21 cellular contexts compared by ENCODE assay signal in genomic region chr4:55087016-55087929, GRCh38. TPM values are rescaled to one million over a fixed set of nuclear protein-coding genes. Genes with fewer than 3 reads are reported as not detected.
A peak's percentile ranks its signal among the peaks of the same experiment; 100 is the strongest.
DNase-seq lines count a peak whose midpoint lies in the region; FAIRE-seq and TF ChIP-seq lines count a peak whose summit lies in the region.
"Had no signal": no experiment of that assay in that cellular context is flagged by ENCODE, and none has a peak within 500 bp of the region (broad histone marks: within the 10 kb centered on the region; RNA-seq: fewer than 3 reads in every experiment).

No MANE protein-coding gene starts in this region.

- in situ Hi-C loops in GM23248 (cut with MboI): no loop called here

- no peaks in the 10 kb centered on the region for H3K9me2 ChIP-seq in GM23248 (ENCODE audit: insufficient read depth)

- H3K79me2 ChIP-seq in GM23248 (ENCODE audit: insufficient read depth) (no peaks in the 10 kb centered on the region), astrocyte (ENCODE audit: insufficient read depth, low read length) (no peaks in the 10 kb centered on the region)

- no peaks in the 10 kb centered on the region for H3K9me3 Mint-ChIP-seq in astrocyte (ENCODE audit: unreplicated experiment)
- no peaks in the 10 kb centered on the region for H3K9me3 Mint-ChIP-seq in nephron
- H3K9me3 Mint-ChIP-seq: activated naive CD8-positive, alpha-beta T cell treated with anti-CD3 and anti-CD28 coated beads, Interleukin-2, amount 10 ng/mL, durations not matched to agents 7 days and 5 days; activated T-helper 1 cell treated with anti-CD3 and anti-CD28 coated beads, Interleukin-12 subunit alpha, Interleukin-12 subunit beta, Interleukin-2, Interleukin-4 antibody, amounts not matched to agents 30 ng/mL and 10 ng/mL and 1 ng/mL, durations not matched to agents 14 hours and 24 hours and 36 hours; central memory CD8-positive, alpha-beta T cell; stimulated activated naive CD8-positive, alpha-beta T cell treated with anti-CD3 and anti-CD28 coated beads, Interleukin-15, amount 100 ng/mL, for 72 hours had no signal

- H3K27ac ChIP-seq in GM23248: no peak overlapping the region
- no peak overlapping the region for H3K27ac ChIP-seq in astrocyte (ENCODE audit: low read depth, low read length)
- H3K27ac ChIP-seq: RWPE1 had no signal

- H3K4me1 Mint-ChIP-seq in astrocyte (ENCODE audit: low read depth, unreplicated experiment): peaks cover 7% of the 10 kb centered on the region
- peaks cover 26% of the 10 kb centered on the region for H3K4me1 Mint-ChIP-seq in nephron
- H3K4me1 Mint-ChIP-seq: activated naive CD8-positive, alpha-beta T cell treated with anti-CD3 and anti-CD28 coated beads, Interleukin-2, amount 10 ng/mL, durations not matched to agents 7 days and 5 days; central memory CD8-positive, alpha-beta T cell had no signal

- H3K36me3 Mint-ChIP-seq in astrocyte (ENCODE audit: low read depth, unreplicated experiment) (no peaks in the 10 kb centered on the region), nephron (ENCODE audit: low read depth) (no peaks in the 10 kb centered on the region)
- H3K36me3 Mint-ChIP-seq: activated naive CD8-positive, alpha-beta T cell treated with anti-CD3 and anti-CD28 coated beads, Interleukin-2, amount 10 ng/mL, durations not matched to agents 7 days and 5 days had no signal

- H3K27me3 ChIP-seq in GM23248 (replicated peaks; ENCODE audit: insufficient read depth) (no peaks in the 10 kb centered on the region), astrocyte (ENCODE audit: insufficient read depth, low read length) (no peaks in the 10 kb centered on the region)
- H3K27me3 ChIP-seq: uterus had no signal

- H3K36me3 ChIP-seq in GM23248 (ENCODE audit: low read depth) (no peaks in the 10 kb centered on the region), astrocyte (ENCODE audit: insufficient read depth, low read length) (no peaks in the 10 kb centered on the region)
- H3K36me3 ChIP-seq: uterus had no signal

- H3K4me2 ChIP-seq in GM23248 (ENCODE audit: unreplicated experiment) (no peak overlapping the region), astrocyte (ENCODE audit: low read length) (no peak overlapping the region)

- FAIRE-seq in astrocyte (lab: Jason Lieb, UNC): no peak
- FAIRE-seq: GM19239 had no signal

- no peak overlapping the region for H3K4me3 Mint-ChIP-seq in astrocyte (ENCODE audit: unreplicated experiment)
- H3K4me3 Mint-ChIP-seq in nephron: no peak overlapping the region
- H3K4me3 Mint-ChIP-seq: activated naive CD8-positive, alpha-beta T cell treated with anti-CD3 and anti-CD28 coated beads, Interleukin-2, amount 10 ng/mL, durations not matched to agents 7 days and 5 days; activated T-helper 1 cell treated with anti-CD3 and anti-CD28 coated beads, Interleukin-12 subunit alpha, Interleukin-12 subunit beta, Interleukin-2, Interleukin-4 antibody, amounts not matched to agents 30 ng/mL and 10 ng/mL and 1 ng/mL, durations not matched to agents 14 hours and 24 hours and 36 hours; central memory CD8-positive, alpha-beta T cell; stimulated activated naive CD8-positive, alpha-beta T cell treated with anti-CD3 and anti-CD28 coated beads, Interleukin-15, amount 100 ng/mL, for 72 hours had no signal

- H3K4me1 ChIP-seq in GM23248 (ENCODE audit: insufficient read depth) (no peaks in the 10 kb centered on the region), astrocyte (ENCODE audit: insufficient read depth, low read length) (peaks cover 6% of the 10 kb centered on the region)
- H3K4me1 ChIP-seq: uterus had no signal

- H4K20me1 ChIP-seq in GM23248 (ENCODE audit: insufficient read depth) (no peaks in the 10 kb centered on the region), astrocyte (ENCODE audit: insufficient read depth, low read length) (no peaks in the 10 kb centered on the region)

- H3K9me3 ChIP-seq in GM23248 (ENCODE audit: low read depth): no peaks in the 10 kb centered on the region
- no peaks in the 10 kb centered on the region for H3K9me3 ChIP-seq in astrocyte (ENCODE audit: insufficient read depth, low read depth, low read length)
- H3K9me3 ChIP-seq: uterus had no signal

- no peak overlapping the region for H3K9ac ChIP-seq in GM23248
- H3K9ac ChIP-seq in astrocyte (ENCODE audit: low read length): no peak overlapping the region

- no peaks in the 10 kb centered on the region for H3F3A ChIP-seq in GM23248 (ENCODE audit: insufficient read depth)

- no peak overlapping the region for H3K27ac Mint-ChIP-seq in astrocyte (ENCODE audit: unreplicated experiment)
- H3K27ac Mint-ChIP-seq in nephron: peak overlapping the region in 2 of 3 experiments; percentile 76 to 82
- H3K27ac Mint-ChIP-seq: activated naive CD8-positive, alpha-beta T cell treated with anti-CD3 and anti-CD28 coated beads, Interleukin-2, amount 10 ng/mL, durations not matched to agents 7 days and 5 days; activated T-helper 1 cell treated with anti-CD3 and anti-CD28 coated beads, Interleukin-12 subunit alpha, Interleukin-12 subunit beta, Interleukin-2, Interleukin-4 antibody, amounts not matched to agents 30 ng/mL and 10 ng/mL and 1 ng/mL, durations not matched to agents 14 hours and 24 hours and 36 hours; stimulated activated naive CD8-positive, alpha-beta T cell treated with anti-CD3 and anti-CD28 coated beads, Interleukin-15, amount 100 ng/mL, for 72 hours had no signal

- H3K27me3 Mint-ChIP-seq in astrocyte (ENCODE audit: low read depth, unreplicated experiment) (no peaks in the 10 kb centered on the region), nephron (ENCODE audit: low read depth) (no peaks in the 10 kb centered on the region)
- H3K27me3 Mint-ChIP-seq: activated naive CD8-positive, alpha-beta T cell treated with anti-CD3 and anti-CD28 coated beads, Interleukin-2, amount 10 ng/mL, durations not matched to agents 7 days and 5 days; central memory CD8-positive, alpha-beta T cell had no signal

- H3K4me3 ChIP-seq in GM23248 (no peak overlapping the region), astrocyte (ENCODE audit: insufficient read depth, low read depth, low read length) (no peak overlapping the region)
- H3K4me3 ChIP-seq: uterus had no signal

- peak; percentile 19 for DNase-seq in GM23248
- DNase-seq in astrocyte (ENCODE audit: low read depth): peak; percentile 32
- peak; percentile 14 for DNase-seq in fibroblast of peridontal ligament (ENCODE audit: extremely low read depth)
- DNase-seq in SK-N-DZ (ENCODE audit: low spot score): no peak
- DNase-seq in effector CD8-positive, alpha-beta T cell (lab: John Stamatoyannopoulos, UW): no peak
- no peak for DNase-seq in NCI-H1092 (lab: John Stamatoyannopoulos, UW)
- DNase-seq in stimulated activated CD4-positive, alpha-beta T cell treated with anti-CD3 and anti-CD28 coated beads, Interleukin-12 subunit alpha, Interleukin-12 subunit beta, amount 100 ng/mL, for 4 hours: no peak
- DNase-seq: activated naive CD8-positive, alpha-beta T cell treated with anti-CD3 and anti-CD28 coated beads, Interleukin-2, amount 10 ng/mL, durations not matched to agents 7 days and 5 days; EL; NCI-H1436 treated with DMSO at 0.1 percent for 48 hours; right cardiac atrium; stimulated activated CD4-positive, alpha-beta T cell treated with anti-CD3 and anti-CD28 coated beads, Interleukin-1b, Interleukin-23, amount 100 ng/mL, for 48 hours; stimulated activated naive CD8-positive, alpha-beta T cell treated with anti-CD3 and anti-CD28 coated beads, Interleukin-15, amount 100 ng/mL, for 72 hours; uterus had no signal

- H2AFZ ChIP-seq in GM23248 (no peak overlapping the region), astrocyte (ENCODE audit: low read depth, low read length) (no peak overlapping the region)

- no peak for TF ChIP-seq CTCF in astrocyte (IDR thresholded peaks at IDR 0.05; ENCODE audit: insufficient read depth, low read depth, low read length)
- TF ChIP-seq CTCF in nephron (IDR thresholded peaks at IDR 0.05; ENCODE audit: unreplicated experiment in 3 of 3): no peak

- WGBS in GM23248 (ENCODE audit: low coverage in 1 of 2, low lambda C conversion rate in 2 of 2, missing lambda C conversion rate in 2 of 2), 2 experiments: 45% methylated on average over 8 of the region's 8 CpGs

RNA-seq across cellular contexts. Expression of gene KDR, which starts 38.1 kb away (rescaled TPM):
- total RNA-seq in GM23248 (2014; rRNA removed; shearing (Covaris generic)): under 0.01 TPM in 1 of 2 replicates, not detected in the other
- polyA plus RNA-seq in GM23248 (2016; fragmentation: Nextera tagmentation; extraction: Ambion mirVana): 0.10 and 0.20 TPM in 2 replicates
- 2.5 TPM in 2 replicates for total RNA-seq in astrocyte
- polyA plus RNA-seq in SK-N-DZ (2014; cell fraction: cytosol; rRNA removed): not detected in 2 replicates
- not detected in 2 replicates for polyA plus RNA-seq in SK-N-DZ (2014; cell fraction: nucleus; rRNA removed)
- total RNA-seq: activated naive CD8-positive, alpha-beta T cell treated with anti-CD3 and anti-CD28 coated beads, Interleukin-2, amount 10 ng/mL, durations not matched to agents 7 days and 5 days; activated T-helper 1 cell treated with anti-CD3 and anti-CD28 coated beads, Interleukin-12 subunit alpha, Interleukin-12 subunit beta, Interleukin-2, Interleukin-4 antibody, amounts not matched to agents 30 ng/mL and 10 ng/mL and 1 ng/mL, durations not matched to agents 14 hours and 24 hours and 36 hours; T-helper 1 cell treated with Interleukin-12 subunit alpha and Interleukin-12 subunit beta and Interleukin-4 antibody, amounts not matched to agents 30 ng/mL and 1 ng/mL, for 36 hours had no signal
- polyA plus RNA-seq: AG04450 had no signal

Comparison
In these comparisons a context has a peak if more than half of its experiments do, and no peak if none do; other contexts are left out.
1. DNase-seq: peak in GM23248 (single experiment), astrocyte (single experiment) and fibroblast of peridontal ligament (single experiment); none in SK-N-DZ (single experiment), effector CD8-positive, alpha-beta T cell (single experiment), NCI-H1092 (single experiment) and stimulated activated CD4-positive, alpha-beta T cell treated with anti-CD3 and anti-CD28 coated beads, Interleukin-12 subunit alpha, Interleukin-12 subunit beta, amount 100 ng/mL, for 4 hours (single experiment).